ENCODE assay signal across 1 cellular context in the genomic region with DNA sequence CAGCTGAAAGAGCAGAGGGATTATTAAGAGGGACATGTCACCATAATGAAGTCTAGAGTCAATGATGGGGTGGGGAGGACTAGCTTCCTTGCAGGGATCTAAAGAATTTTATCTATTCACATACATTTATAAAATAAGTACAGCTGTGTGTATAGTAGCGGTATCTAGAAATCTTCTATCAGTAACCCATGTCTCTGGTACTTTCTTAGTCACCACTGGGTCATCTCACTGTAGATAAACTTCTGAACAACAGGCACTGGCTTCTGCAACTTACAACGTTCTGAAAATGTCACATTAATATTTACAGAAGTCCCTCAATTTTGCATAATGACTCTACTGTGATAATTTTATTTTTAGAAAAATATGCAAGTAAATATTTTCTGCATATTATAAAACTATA.
TF ChIP-seq lines count a peak whose summit lies in the region.

No MANE protein-coding gene starts in this region.

TF ChIP-seq in K562, 482 proteins besides CTCF, POLR2A, EP300 and RAD21 (continued from another document):
- TF ChIP-seq, protein P1, sequence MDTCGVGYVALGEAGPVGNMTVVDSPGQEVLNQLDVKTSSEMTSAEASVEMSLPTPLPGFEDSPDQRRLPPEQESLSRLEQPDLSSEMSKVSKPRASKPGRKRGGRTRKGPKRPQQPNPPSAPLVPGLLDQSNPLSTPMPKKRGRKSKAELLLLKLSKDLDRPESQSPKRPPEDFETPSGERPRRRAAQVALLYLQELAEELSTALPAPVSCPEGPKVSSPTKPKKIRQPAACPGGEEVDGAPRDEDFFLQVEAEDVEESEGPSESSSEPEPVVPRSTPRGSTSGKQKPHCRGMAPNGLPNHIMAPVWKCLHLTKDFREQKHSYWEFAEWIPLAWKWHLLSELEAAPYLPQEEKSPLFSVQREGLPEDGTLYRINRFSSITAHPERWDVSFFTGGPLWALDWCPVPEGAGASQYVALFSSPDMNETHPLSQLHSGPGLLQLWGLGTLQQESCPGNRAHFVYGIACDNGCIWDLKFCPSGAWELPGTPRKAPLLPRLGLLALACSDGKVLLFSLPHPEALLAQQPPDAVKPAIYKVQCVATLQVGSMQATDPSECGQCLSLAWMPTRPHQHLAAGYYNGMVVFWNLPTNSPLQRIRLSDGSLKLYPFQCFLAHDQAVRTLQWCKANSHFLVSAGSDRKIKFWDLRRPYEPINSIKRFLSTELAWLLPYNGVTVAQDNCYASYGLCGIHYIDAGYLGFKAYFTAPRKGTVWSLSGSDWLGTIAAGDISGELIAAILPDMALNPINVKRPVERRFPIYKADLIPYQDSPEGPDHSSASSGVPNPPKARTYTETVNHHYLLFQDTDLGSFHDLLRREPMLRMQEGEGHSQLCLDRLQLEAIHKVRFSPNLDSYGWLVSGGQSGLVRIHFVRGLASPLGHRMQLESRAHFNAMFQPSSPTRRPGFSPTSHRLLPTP (IDR thresholded peaks at IDR 0.05; ENCODE audit: borderline replicate concordance, extremely low read depth, insufficient read length), result no peak
- TF ChIP-seq, protein P2, sequence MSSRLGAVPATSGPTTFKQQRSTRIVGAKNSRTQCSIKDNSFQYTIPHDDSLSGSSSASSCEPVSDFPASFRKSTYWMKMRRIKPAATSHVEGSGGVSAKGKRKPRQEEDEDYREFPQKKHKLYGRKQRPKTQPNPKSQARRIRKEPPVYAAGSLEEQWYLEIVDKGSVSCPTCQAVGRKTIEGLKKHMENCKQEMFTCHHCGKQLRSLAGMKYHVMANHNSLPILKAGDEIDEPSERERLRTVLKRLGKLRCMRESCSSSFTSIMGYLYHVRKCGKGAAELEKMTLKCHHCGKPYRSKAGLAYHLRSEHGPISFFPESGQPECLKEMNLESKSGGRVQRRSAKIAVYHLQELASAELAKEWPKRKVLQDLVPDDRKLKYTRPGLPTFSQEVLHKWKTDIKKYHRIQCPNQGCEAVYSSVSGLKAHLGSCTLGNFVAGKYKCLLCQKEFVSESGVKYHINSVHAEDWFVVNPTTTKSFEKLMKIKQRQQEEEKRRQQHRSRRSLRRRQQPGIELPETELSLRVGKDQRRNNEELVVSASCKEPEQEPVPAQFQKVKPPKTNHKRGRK (tag; IDR thresholded peaks at IDR 0.05), result no peak
- TF ChIP-seq, protein P3, sequence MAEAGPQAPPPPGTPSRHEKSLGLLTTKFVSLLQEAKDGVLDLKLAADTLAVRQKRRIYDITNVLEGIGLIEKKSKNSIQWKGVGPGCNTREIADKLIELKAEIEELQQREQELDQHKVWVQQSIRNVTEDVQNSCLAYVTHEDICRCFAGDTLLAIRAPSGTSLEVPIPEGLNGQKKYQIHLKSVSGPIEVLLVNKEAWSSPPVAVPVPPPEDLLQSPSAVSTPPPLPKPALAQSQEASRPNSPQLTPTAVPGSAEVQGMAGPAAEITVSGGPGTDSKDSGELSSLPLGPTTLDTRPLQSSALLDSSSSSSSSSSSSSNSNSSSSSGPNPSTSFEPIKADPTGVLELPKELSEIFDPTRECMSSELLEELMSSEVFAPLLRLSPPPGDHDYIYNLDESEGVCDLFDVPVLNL (CRISPR knock-in tag; IDR thresholded peaks at IDR 0.05; ENCODE audit: low read depth), result no peak
- TF ChIP-seq, protein P4, sequence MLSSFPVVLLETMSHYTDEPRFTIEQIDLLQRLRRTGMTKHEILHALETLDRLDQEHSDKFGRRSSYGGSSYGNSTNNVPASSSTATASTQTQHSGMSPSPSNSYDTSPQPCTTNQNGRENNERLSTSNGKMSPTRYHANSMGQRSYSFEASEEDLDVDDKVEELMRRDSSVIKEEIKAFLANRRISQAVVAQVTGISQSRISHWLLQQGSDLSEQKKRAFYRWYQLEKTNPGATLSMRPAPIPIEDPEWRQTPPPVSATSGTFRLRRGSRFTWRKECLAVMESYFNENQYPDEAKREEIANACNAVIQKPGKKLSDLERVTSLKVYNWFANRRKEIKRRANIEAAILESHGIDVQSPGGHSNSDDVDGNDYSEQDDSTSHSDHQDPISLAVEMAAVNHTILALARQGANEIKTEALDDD (IDR thresholded peaks at IDR 0.05), result peak; percentile 67
- TF ChIP-seq KLF16 (IDR thresholded peaks at IDR 0.05) (0 out of 2 replicates have a peak, but pooled peaks have one; percentile 25), TAF9B (IDR thresholded peaks at IDR 0.05; ENCODE audit: partially characterized antibody) (no peak), NFE2 (IDR thresholded peaks at IDR 0.05; ENCODE audit: low read depth) (no peak), KDM4B (IDR thresholded peaks at IDR 0.05; ENCODE audit: borderline replicate concordance in 2 of 2, low read depth in 1 of 2) (no peak), SOX6 (IDR thresholded peaks at IDR 0.05) (0 out of 2 replicates have a peak, but pooled peaks have one; percentile 11), JUND (IDR thresholded peaks at IDR 0.05; ENCODE audit: borderline replicate concordance, low read depth, low read length) (no peak), JUND (tag; IDR thresholded peaks at IDR 0.05; ENCODE audit: borderline replicate concordance, low read depth, low read length) (peak; percentile 42; the same call in 1 of the 3 replicates)
- TF ChIP-seq, protein P5, sequence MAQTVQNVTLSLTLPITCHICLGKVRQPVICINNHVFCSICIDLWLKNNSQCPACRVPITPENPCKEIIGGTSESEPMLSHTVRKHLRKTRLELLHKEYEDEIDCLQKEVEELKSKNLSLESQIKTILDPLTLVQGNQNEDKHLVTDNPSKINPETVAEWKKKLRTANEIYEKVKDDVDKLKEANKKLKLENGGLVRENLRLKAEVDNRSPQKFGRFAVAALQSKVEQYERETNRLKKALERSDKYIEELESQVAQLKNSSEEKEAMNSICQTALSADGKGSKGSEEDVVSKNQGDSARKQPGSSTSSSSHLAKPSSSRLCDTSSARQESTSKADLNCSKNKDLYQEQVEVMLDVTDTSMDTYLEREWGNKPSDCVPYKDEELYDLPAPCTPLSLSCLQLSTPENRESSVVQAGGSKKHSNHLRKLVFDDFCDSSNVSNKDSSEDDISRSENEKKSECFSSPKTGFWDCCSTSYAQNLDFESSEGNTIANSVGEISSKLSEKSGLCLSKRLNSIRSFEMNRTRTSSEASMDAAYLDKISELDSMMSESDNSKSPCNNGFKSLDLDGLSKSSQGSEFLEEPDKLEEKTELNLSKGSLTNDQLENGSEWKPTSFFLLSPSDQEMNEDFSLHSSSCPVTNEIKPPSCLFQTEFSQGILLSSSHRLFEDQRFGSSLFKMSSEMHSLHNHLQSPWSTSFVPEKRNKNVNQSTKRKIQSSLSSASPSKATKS (CRISPR knock-in tag; IDR thresholded peaks at IDR 0.05), result no peak
- TF ChIP-seq, protein P6, sequence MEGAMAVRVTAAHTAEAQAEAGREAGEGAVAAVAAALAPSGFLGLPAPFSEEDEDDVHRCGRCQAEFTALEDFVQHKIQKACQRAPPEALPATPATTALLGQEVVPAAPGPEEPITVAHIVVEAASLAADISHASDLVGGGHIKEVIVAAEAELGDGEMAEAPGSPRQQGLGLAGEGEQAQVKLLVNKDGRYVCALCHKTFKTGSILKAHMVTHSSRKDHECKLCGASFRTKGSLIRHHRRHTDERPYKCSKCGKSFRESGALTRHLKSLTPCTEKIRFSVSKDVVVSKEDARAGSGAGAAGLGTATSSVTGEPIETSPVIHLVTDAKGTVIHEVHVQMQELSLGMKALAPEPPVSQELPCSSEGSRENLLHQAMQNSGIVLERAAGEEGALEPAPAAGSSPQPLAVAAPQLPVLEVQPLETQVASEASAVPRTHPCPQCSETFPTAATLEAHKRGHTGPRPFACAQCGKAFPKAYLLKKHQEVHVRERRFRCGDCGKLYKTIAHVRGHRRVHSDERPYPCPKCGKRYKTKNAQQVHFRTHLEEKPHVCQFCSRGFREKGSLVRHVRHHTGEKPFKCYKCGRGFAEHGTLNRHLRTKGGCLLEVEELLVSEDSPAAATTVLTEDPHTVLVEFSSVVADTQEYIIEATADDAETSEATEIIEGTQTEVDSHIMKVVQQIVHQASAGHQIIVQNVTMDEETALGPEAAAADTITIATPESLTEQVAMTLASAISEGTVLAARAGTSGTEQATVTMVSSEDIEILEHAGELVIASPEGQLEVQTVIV (CRISPR knock-in tag; IDR thresholded peaks at IDR 0.05; ENCODE audit: borderline replicate concordance), result no peak
TF ChIP-seq in K562: peak in this region for 9.
